In genomic region chr16:59154295-59154694, GRCh38 we compare ENCODE assay signal across 28 cellular contexts.
"Had no signal": no experiment of that assay in that cellular context is flagged by ENCODE, and none has a peak within 500 bp of the region (broad histone marks: within the 10 kb centered on the region; RNA-seq: fewer than 3 reads in every experiment).

No MANE protein-coding gene starts in this region.

- H3K9ac ChIP-seq: parathyroid adenoma had no signal

- H3K9me3 ChIP-seq: neutrophil, ovary, psoas muscle, right lobe of liver, stomach, thoracic aorta, thyroid gland, tibial nerve, upper lobe of left lung, vagina had no signal

- H3K4me3 Mint-ChIP-seq: natural killer cell; nephron; stimulated activated effector memory CD8-positive, alpha-beta T cell treated with anti-CD3 and anti-CD28 coated beads, Interleukin-12 subunit alpha, Interleukin-12 subunit beta, amount 100 ng/mL, for 72 hours; stimulated activated naive B cell treated with anti-CD40 and anti-IgM and Interleukin-4, amounts not matched to agents 10 μg/mL and 1 μg/mL and 100 μg/mL, for 72 hours; stimulated activated naive CD8-positive, alpha-beta T cell treated with anti-CD3 and anti-CD28 coated beads, Interleukin-15, Interleukin-2, amounts not matched to agents 100 ng/mL and 50 ng/mL, for 24 hours had no signal

- H3K27me3 Mint-ChIP-seq: progenitor cell of endocrine pancreas; stimulated activated naive B cell treated with anti-CD40 and anti-IgM and Interleukin-4, amounts not matched to agents 10 μg/mL and 1 μg/mL and 100 μg/mL, for 72 hours; stimulated activated naive CD8-positive, alpha-beta T cell treated with anti-CD3 and anti-CD28 coated beads, Interleukin-15, Interleukin-2, amounts not matched to agents 100 ng/mL and 50 ng/mL, for 24 hours had no signal

- H3K27me3 ChIP-seq: neutrophil, ovary, right lobe of liver, sigmoid colon, stomach, thyroid gland, tibial nerve, upper lobe of left lung, vagina had no signal

- H3K27ac Mint-ChIP-seq: natural killer cell; nephron; progenitor cell of endocrine pancreas; stimulated activated effector memory CD8-positive, alpha-beta T cell treated with anti-CD3 and anti-CD28 coated beads, Interleukin-12 subunit alpha, Interleukin-12 subunit beta, amount 100 ng/mL, for 72 hours; stimulated activated naive B cell treated with anti-CD40 and anti-IgM and Interleukin-4, amounts not matched to agents 10 μg/mL and 1 μg/mL and 100 μg/mL, for 72 hours; stimulated activated naive CD8-positive, alpha-beta T cell treated with anti-CD3 and anti-CD28 coated beads, Interleukin-15, Interleukin-2, amounts not matched to agents 100 ng/mL and 50 ng/mL, for 24 hours had no signal

- H3K4me1 Mint-ChIP-seq: natural killer cell; nephron; stimulated activated effector memory CD8-positive, alpha-beta T cell treated with anti-CD3 and anti-CD28 coated beads, Interleukin-12 subunit alpha, Interleukin-12 subunit beta, amount 100 ng/mL, for 72 hours; stimulated activated naive B cell treated with anti-CD40 and anti-IgM and Interleukin-4, amounts not matched to agents 10 μg/mL and 1 μg/mL and 100 μg/mL, for 72 hours had no signal

- H3K36me3 Mint-ChIP-seq: natural killer cell; stimulated activated effector memory CD8-positive, alpha-beta T cell treated with anti-CD3 and anti-CD28 coated beads, Interleukin-12 subunit alpha, Interleukin-12 subunit beta, amount 100 ng/mL, for 72 hours; stimulated activated naive B cell treated with anti-CD40 and anti-IgM and Interleukin-4, amounts not matched to agents 10 μg/mL and 1 μg/mL and 100 μg/mL, for 72 hours had no signal

- H2AFZ ChIP-seq: parathyroid adenoma had no signal

- H3K36me3 ChIP-seq: neutrophil, ovary, right lobe of liver, sigmoid colon, stomach, thoracic aorta, thyroid gland, tibial nerve, upper lobe of left lung, vagina had no signal

- H3K79me2 ChIP-seq: parathyroid adenoma had no signal

- DNase-seq: natural killer cell; nucleus accumbens; ovary; posterior cingulate gyrus; psoas muscle; right cardiac atrium; right lobe of liver; sigmoid colon; small intestine; stimulated activated CD4-positive, alpha-beta T cell treated with anti-CD3 and anti-CD28 coated beads, Interleukin-15, amount 100 ng/mL, for 24 hours; stimulated activated CD4-positive, alpha-beta T cell treated with anti-CD3 and anti-CD28 coated beads, Interleukin-2, amount 100 ng/mL, for 24 hours; stimulated activated CD4-positive, alpha-beta T cell treated with anti-CD3 and anti-CD28 coated beads, Interleukin-2, amount 100 ng/mL, for 48 hours; stimulated activated CD4-positive, alpha-beta T cell treated with anti-CD3 and anti-CD28 coated beads, Interleukin-4, amount 100 ng/mL, for 24 hours; stimulated activated naive B cell treated with anti-CD40 and anti-IgM and Interleukin-4, amounts not matched to agents 10 μg/mL and 1 μg/mL and 100 μg/mL, for 72 hours; stimulated activated naive CD4-positive, alpha-beta T cell treated with Interleukin-2 at 50 U/mL for 16 hours; stomach; thyroid gland; trophoblast cell; upper lobe of left lung had no signal

- H3K4me1 ChIP-seq: parathyroid adenoma, psoas muscle, right lobe of liver, sigmoid colon, stomach, thyroid gland, tibial nerve, upper lobe of left lung, vagina had no signal

- H3K9me3 Mint-ChIP-seq: natural killer cell; nephron; stimulated activated naive CD8-positive, alpha-beta T cell treated with anti-CD3 and anti-CD28 coated beads, Interleukin-15, Interleukin-2, amounts not matched to agents 100 ng/mL and 50 ng/mL, for 24 hours had no signal

- H3K27ac ChIP-seq: neutrophil, ovary, parathyroid adenoma, psoas muscle, right lobe of liver, sigmoid colon, stomach, thoracic aorta, thyroid gland, tibial nerve, upper lobe of left lung, vagina had no signal

- H3K4me3 ChIP-seq: ovary, psoas muscle, right lobe of liver, sigmoid colon, stomach, thoracic aorta, thyroid gland, tibial nerve, upper lobe of left lung, vagina had no signal
